Comparison of ENCODE assay signal across 19 cellular contexts in genomic region chr9:100167912-100168775, GRCh38.
DNase-seq lines count a peak whose midpoint lies in the region; ATAC-seq, FAIRE-seq and TF ChIP-seq lines count a peak whose summit lies in the region.
"Had no signal": no experiment of that assay in that cellular context is flagged by ENCODE, and none has a peak within 500 bp of the region (broad histone marks: within the 10 kb centered on the region; RNA-seq: fewer than 3 reads in every experiment).

No MANE protein-coding gene starts in this region.

- no peak overlapping the region for H3K9ac ChIP-seq in SK-N-SH

- H2AFZ ChIP-seq in SK-N-SH (ENCODE audit: low read depth), result no peak overlapping the region

- peaks cover 16% of the 10 kb centered on the region for H3K9me3 Mint-ChIP-seq in mesothelial cell of epicardium

- TF ChIP-seq CTCF in SK-N-SH (IDR thresholded peaks at IDR 0.05) (no peak), epithelial cell of proximal tubule (conservative IDR thresholded peaks at IDR 0.05; ENCODE audit: low read depth, low read length) (peak; percentile 47), mesothelial cell of epicardium (IDR thresholded peaks at IDR 0.05; ENCODE audit: unreplicated experiment) (no peak), gastroesophageal sphincter (IDR thresholded peaks at IDR 0.05) (no peak)

- TF ChIP-seq EP300 in SK-N-SH (IDR thresholded peaks at IDR 0.05; ENCODE audit: borderline replicate concordance in 1 of 2, low read depth in 1 of 2, low read length in 1 of 2), result no peak
- no peak for TF ChIP-seq EP300 in gastroesophageal sphincter (IDR thresholded peaks at IDR 0.05)

- H3K4me3 ChIP-seq in SK-N-SH (ENCODE audit: low read depth in 2 of 2, low read length in 1 of 2) (no peak overlapping the region), epithelial cell of proximal tubule (ENCODE audit: low read depth, low read length) (no peak overlapping the region), small intestine (ENCODE audit: low read depth in 1 of 2, low read length in 2 of 2) (no peak overlapping the region), gastroesophageal sphincter (no peak overlapping the region)
- H3K4me3 ChIP-seq: HAP-1, SJSA1, skin epidermis, uterus had no signal

- peak; percentile 28 for DNase-seq in D341Med (ENCODE audit: low spot score)
- no peak for DNase-seq in SK-N-SH
- DNase-seq in epithelial cell of proximal tubule (ENCODE audit: low read depth), result no peak
- no peak for DNase-seq in mesothelial cell of epicardium (ENCODE audit: low spot score in 2 of 2, unreplicated experiment in 2 of 2)
- no peak for DNase-seq in small intestine
- DNase-seq: activated gamma-delta T cell; anterior cingulate cortex; NCI-H748 treated with DMSO at 0.1 percent for 48 hours; PC-3; stimulated activated CD4-positive, alpha-beta T cell treated with anti-CD3 and anti-CD28 coated beads, Interleukin-4, amount 100 ng/mL, for 1 hour; uterus had no signal

- no peaks in the 10 kb centered on the region for H3K9me2 ChIP-seq in SK-N-SH

- CTCF ChIA-PET in SK-N-SH (lab: Yijun Ruan, JAX), result interaction anchor here (0.6 kb wide), 1 partner anchor 274 kb away, joined by 3 read pairs; no protein-coding TSS in a partner anchor

- no peak overlapping the region for H3K4me3 Mint-ChIP-seq in mesothelial cell of epicardium
- H3K4me3 Mint-ChIP-seq: T-helper 2 cell treated with Interferon-gamma antibody and Interleukin-4, amounts not matched to agents 5 μg/mL and 100 μg/mL, for 36 hours had no signal

- H3K79me2 ChIP-seq in SK-N-SH (ENCODE audit: insufficient read depth), result no peaks in the 10 kb centered on the region

- TF ChIP-seq RAD21 in SK-N-SH (IDR thresholded peaks at IDR 0.05; ENCODE audit: low read length), result peak; percentile 37

- H3K36me3 ChIP-seq in SK-N-SH (replicated peaks in 1 of 2; ENCODE audit: control insufficient read depth in 1 of 2, insufficient read depth in 2 of 2, low read length in 1 of 2) (peaks cover 5 to 17% of the 10 kb centered on the region in 2 experiments), small intestine (ENCODE audit: control insufficient read depth in 2 of 2, insufficient read depth in 2 of 2, low read length in 2 of 2) (no peaks in the 10 kb centered on the region), gastroesophageal sphincter (peaks cover 0 to 5% of the 10 kb centered on the region in 2 donors)
- H3K36me3 ChIP-seq: HAP-1, SJSA1, uterus had no signal

- H3K27me3 ChIP-seq in SK-N-SH (ENCODE audit: insufficient read depth) (no peaks in the 10 kb centered on the region), small intestine (ENCODE audit: control insufficient read depth in 2 of 2, insufficient read depth in 2 of 2, low read length in 2 of 2) (no peaks in the 10 kb centered on the region), gastroesophageal sphincter (no peaks in the 10 kb centered on the region)
- H3K27me3 ChIP-seq: SJSA1, uterus had no signal

- H3K4me2 ChIP-seq in SK-N-SH, result no peak overlapping the region

- peaks cover 3% of the 10 kb centered on the region for H3K4me1 Mint-ChIP-seq in mesothelial cell of epicardium

- TF ChIP-seq POLR2A in gastroesophageal sphincter (IDR thresholded peaks at IDR 0.05), result no peak

- H3K27me3 Mint-ChIP-seq in mesothelial cell of epicardium (ENCODE audit: low read depth), result no peaks in the 10 kb centered on the region

- no peaks in the 10 kb centered on the region for H4K20me1 ChIP-seq in SK-N-SH (ENCODE audit: insufficient read depth)

- H3K9me3 ChIP-seq in SK-N-SH (no peaks in the 10 kb centered on the region), small intestine (ENCODE audit: control insufficient read depth, low read depth) (no peaks in the 10 kb centered on the region), gastroesophageal sphincter (no peaks in the 10 kb centered on the region)
- H3K9me3 ChIP-seq: HAP-1, SJSA1 had no signal

- peak overlapping the region; percentile 13 for H3K27ac Mint-ChIP-seq in mesothelial cell of epicardium
- H3K27ac Mint-ChIP-seq: T-helper 2 cell treated with Interferon-gamma antibody and Interleukin-4, amounts not matched to agents 5 μg/mL and 100 μg/mL, for 36 hours had no signal

- H3K27ac ChIP-seq in SK-N-SH (ENCODE audit: low read depth in 2 of 2, low read length in 1 of 2), result no peak overlapping the region
- H3K27ac ChIP-seq in small intestine (ENCODE audit: low read depth in 1 of 2, low read length in 1 of 2), result no peak overlapping the region
- H3K27ac ChIP-seq in gastroesophageal sphincter, result no peak overlapping the region
- H3K27ac ChIP-seq: SJSA1, skin epidermis, uterus had no signal

- no peaks in the 10 kb centered on the region for H3F3A ChIP-seq in SK-N-SH (replicated peaks; ENCODE audit: insufficient read depth)

- ATAC-seq in HG03139 (IDR thresholded peaks at IDR 0.05; ENCODE audit: unreplicated experiment) (no peak), GM21390 (IDR thresholded peaks at IDR 0.05; ENCODE audit: unreplicated experiment) (no peak), gastroesophageal sphincter (no peak)
- ATAC-seq: PC-3 had no signal

- no peak for FAIRE-seq in small intestine (lab: Jason Lieb, UNC)
- FAIRE-seq: endometrium had no signal

- peaks cover 16% of the 10 kb centered on the region for H3K36me3 Mint-ChIP-seq in mesothelial cell of epicardium

- POLR2A ChIA-PET in SK-N-SH (lab: Yijun Ruan, JAX), result no interaction called here

- 87% methylated on average over 6 of the region's 6 CpGs for WGBS in SK-N-SH (ENCODE audit: low lambda C conversion rate)
- WGBS in small intestine, 3 donors, result 78 to 85% (median 85%) methylated on average over 6 of the region's 6 CpGs
- WGBS in gastroesophageal sphincter (ENCODE audit: low coverage in 1 of 2), 2 donors, result 40 to 43% methylated on average over 6 of the region's 6 CpGs

- H3K4me1 ChIP-seq in SK-N-SH (ENCODE audit: control insufficient read depth in 1 of 2, insufficient read depth in 2 of 2, low read depth in 1 of 2, low read length in 1 of 2), result peaks cover 0 to 5% of the 10 kb centered on the region in 2 experiments; a peak in 2 of 4 replicates
- H3K4me1 ChIP-seq in small intestine (ENCODE audit: control insufficient read depth in 2 of 2, insufficient read depth in 1 of 2, low read depth in 1 of 2, low read length in 1 of 2), result no peaks in the 10 kb centered on the region
- peaks cover 0 to 6% (median 0%) of the 10 kb centered on the region in 3 donors for H3K4me1 ChIP-seq in gastroesophageal sphincter
- H3K4me1 ChIP-seq: HAP-1, uterus had no signal

TF ChIP-seq in SK-N-SH, 30 proteins besides CTCF, POLR2A, EP300 and RAD21:
- TF ChIP-seq ELF1 (IDR thresholded peaks at IDR 0.05) (no peak), TCF12 (IDR thresholded peaks at IDR 0.05) (no peak), JUND (IDR thresholded peaks at IDR 0.05) (no peak), NFIC (IDR thresholded peaks at IDR 0.05; ENCODE audit: borderline replicate concordance) (no peak), CHD2 (IDR thresholded peaks at IDR 0.05; ENCODE audit: low read length, partially characterized antibody) (no peak), GABPA (IDR thresholded peaks at IDR 0.05; ENCODE audit: low read depth) (no peak), RXRA (IDR thresholded peaks at IDR 0.05; ENCODE audit: borderline replicate concordance, low read depth) (no peak), TAF1 (IDR thresholded peaks at IDR 0.05; ENCODE audit: borderline replicate concordance, low read depth, low read length) (no peak), TEAD4 (IDR thresholded peaks at IDR 0.05; ENCODE audit: borderline replicate concordance, insufficient read depth) (no peak), NRF1 (IDR thresholded peaks at IDR 0.05; ENCODE audit: low read depth, low read length) (no peak), GATA2 (CRISPR knock-in tag; IDR thresholded peaks at IDR 0.05) (no peak), MXI1 (IDR thresholded peaks at IDR 0.05; ENCODE audit: low read depth, low read length) (no peak)
